In genomic region chr16:4663756-4664465, GRCh38 we compare ENCODE assay signal across 1 cellular context.
TF ChIP-seq lines count a peak whose summit lies in the region.

No MANE protein-coding gene starts in this region.

TF ChIP-seq in HepG2, 621 proteins besides CTCF, POLR2A, EP300 and RAD21 (continued from another document and continues in another):
- TF ChIP-seq, protein P1, sequence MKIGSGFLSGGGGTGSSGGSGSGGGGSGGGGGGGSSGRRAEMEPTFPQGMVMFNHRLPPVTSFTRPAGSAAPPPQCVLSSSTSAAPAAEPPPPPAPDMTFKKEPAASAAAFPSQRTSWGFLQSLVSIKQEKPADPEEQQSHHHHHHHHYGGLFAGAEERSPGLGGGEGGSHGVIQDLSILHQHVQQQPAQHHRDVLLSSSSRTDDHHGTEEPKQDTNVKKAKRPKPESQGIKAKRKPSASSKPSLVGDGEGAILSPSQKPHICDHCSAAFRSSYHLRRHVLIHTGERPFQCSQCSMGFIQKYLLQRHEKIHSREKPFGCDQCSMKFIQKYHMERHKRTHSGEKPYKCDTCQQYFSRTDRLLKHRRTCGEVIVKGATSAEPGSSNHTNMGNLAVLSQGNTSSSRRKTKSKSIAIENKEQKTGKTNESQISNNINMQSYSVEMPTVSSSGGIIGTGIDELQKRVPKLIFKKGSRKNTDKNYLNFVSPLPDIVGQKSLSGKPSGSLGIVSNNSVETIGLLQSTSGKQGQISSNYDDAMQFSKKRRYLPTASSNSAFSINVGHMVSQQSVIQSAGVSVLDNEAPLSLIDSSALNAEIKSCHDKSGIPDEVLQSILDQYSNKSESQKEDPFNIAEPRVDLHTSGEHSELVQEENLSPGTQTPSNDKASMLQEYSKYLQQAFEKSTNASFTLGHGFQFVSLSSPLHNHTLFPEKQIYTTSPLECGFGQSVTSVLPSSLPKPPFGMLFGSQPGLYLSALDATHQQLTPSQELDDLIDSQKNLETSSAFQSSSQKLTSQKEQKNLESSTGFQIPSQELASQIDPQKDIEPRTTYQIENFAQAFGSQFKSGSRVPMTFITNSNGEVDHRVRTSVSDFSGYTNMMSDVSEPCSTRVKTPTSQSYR (CRISPR knock-in tag; IDR thresholded peaks at IDR 0.05; ENCODE audit: borderline replicate concordance): peak; percentile 78
- TF ChIP-seq FOXJ3 (CRISPR knock-in tag; IDR thresholded peaks at IDR 0.05; ENCODE audit: borderline replicate concordance) (peak; percentile 83), LCORL (IDR thresholded peaks at IDR 0.05) (peak; percentile 53; the same call in 1 of the 2 replicates), LCORL (CRISPR knock-in tag; IDR thresholded peaks at IDR 0.05) (peak; percentile 98), SRSF1 (optimal IDR thresholded peaks at IDR 0.05; ENCODE audit: low read depth, low read length) (no peak), ZBTB42 (CRISPR knock-in tag; IDR thresholded peaks at IDR 0.05) (no peak; the same call in 1 of the 2 replicates), MBNL3 (CRISPR knock-in tag; conservative IDR thresholded peaks at IDR 0.05) (no peak), ZNF282 (IDR thresholded peaks at IDR 0.05; ENCODE audit: partially characterized antibody) (no peak), SAFB2 (CRISPR knock-in tag; IDR thresholded peaks at IDR 0.05; ENCODE audit: borderline replicate concordance, low read depth) (0 out of 2 replicates have a peak, but pooled peaks have one; percentile 34), MYC (CRISPR knock-in tag; IDR thresholded peaks at IDR 0.05; ENCODE audit: borderline replicate concordance) (peak; percentile 96), GABPB1 (CRISPR knock-in tag; IDR thresholded peaks at IDR 0.05) (peak; percentile 71), ZNF710 (CRISPR knock-in tag; IDR thresholded peaks at IDR 0.05; ENCODE audit: borderline replicate concordance) (peak; percentile 82), FOSL2 (CRISPR knock-in tag; IDR thresholded peaks at IDR 0.05) (peak; percentile 75), ZNF142 (CRISPR knock-in tag; IDR thresholded peaks at IDR 0.05) (peak; percentile 72; the same call in 1 of the 2 replicates), HNRNPLL (IDR thresholded peaks at IDR 0.05; ENCODE audit: low read depth, low read length, poor library complexity, severe bottlenecking) (peak; percentile 66), NFRKB (IDR thresholded peaks at IDR 0.05) (no peak), ZNF331 (CRISPR knock-in tag; IDR thresholded peaks at IDR 0.05) (peak; percentile 84), E2F2 (CRISPR knock-in tag; IDR thresholded peaks at IDR 0.05; ENCODE audit: borderline replicate concordance) (peak; percentile 59; the same call in 1 of the 2 replicates), MLLT10 (CRISPR knock-in tag; IDR thresholded peaks at IDR 0.05) (no peak), ARNTL (CRISPR knock-in tag; IDR thresholded peaks at IDR 0.05) (peak; percentile 89), JDP2 (CRISPR knock-in tag; IDR thresholded peaks at IDR 0.05; ENCODE audit: borderline replicate concordance) (no peak), ZBTB8A (CRISPR knock-in tag; IDR thresholded peaks at IDR 0.05; ENCODE audit: borderline replicate concordance, low read depth) (no peak; the same call in 1 of the 2 replicates), ZBTB20 (CRISPR knock-in tag; IDR thresholded peaks at IDR 0.05; ENCODE audit: borderline replicate concordance, low read depth) (peak; percentile 95; the same call in 1 of the 2 replicates), MXI1 (IDR thresholded peaks at IDR 0.05; ENCODE audit: borderline replicate concordance, low read depth, low read length) (peak; percentile 88), REL (CRISPR knock-in tag; conservative IDR thresholded peaks at IDR 0.05) (0 out of 2 replicates have a peak, but pooled peaks have one; percentile 22), ZNF879 (CRISPR knock-in tag; IDR thresholded peaks at IDR 0.05) (0 out of 2 replicates have a peak, but pooled peaks have one; percentile 48), SP1 (IDR thresholded peaks at IDR 0.05) (no peak), SP1 (CRISPR knock-in tag; IDR thresholded peaks at IDR 0.05) (peak; percentile 36; the same call in 1 of the 2 replicates), HOXA3 (CRISPR knock-in tag; IDR thresholded peaks at IDR 0.05) (peak; percentile 87), ZFX (CRISPR knock-in tag; IDR thresholded peaks at IDR 0.05; ENCODE audit: low read depth) (peak; percentile 86), POLR2AphosphoS5 (IDR thresholded peaks at IDR 0.05; ENCODE audit: low read depth, low read length) (peak; percentile 49), ZSCAN12 (CRISPR knock-in tag; IDR thresholded peaks at IDR 0.05) (0 out of 2 replicates have a peak, but pooled peaks have one; percentile 52), ZZZ3 (CRISPR knock-in tag; IDR thresholded peaks at IDR 0.05; ENCODE audit: borderline replicate concordance) (no peak)
- TF ChIP-seq, protein P2, sequence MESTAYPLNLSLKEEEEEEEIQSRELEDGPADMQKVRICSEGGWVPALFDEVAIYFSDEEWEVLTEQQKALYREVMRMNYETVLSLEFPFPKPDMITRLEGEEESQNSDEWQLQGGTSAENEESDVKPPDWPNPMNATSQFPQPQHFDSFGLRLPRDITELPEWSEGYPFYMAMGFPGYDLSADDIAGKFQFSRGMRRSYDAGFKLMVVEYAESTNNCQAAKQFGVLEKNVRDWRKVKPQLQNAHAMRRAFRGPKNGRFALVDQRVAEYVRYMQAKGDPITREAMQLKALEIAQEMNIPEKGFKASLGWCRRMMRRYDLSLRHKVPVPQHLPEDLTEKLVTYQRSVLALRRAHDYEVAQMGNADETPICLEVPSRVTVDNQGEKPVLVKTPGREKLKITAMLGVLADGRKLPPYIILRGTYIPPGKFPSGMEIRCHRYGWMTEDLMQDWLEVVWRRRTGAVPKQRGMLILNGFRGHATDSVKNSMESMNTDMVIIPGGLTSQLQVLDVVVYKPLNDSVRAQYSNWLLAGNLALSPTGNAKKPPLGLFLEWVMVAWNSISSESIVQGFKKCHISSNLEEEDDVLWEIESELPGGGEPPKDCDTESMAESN (CRISPR knock-in tag; conservative IDR thresholded peaks at IDR 0.05): peak; percentile 87; the same call in 1 of the 2 replicates
- TF ChIP-seq, protein P3, sequence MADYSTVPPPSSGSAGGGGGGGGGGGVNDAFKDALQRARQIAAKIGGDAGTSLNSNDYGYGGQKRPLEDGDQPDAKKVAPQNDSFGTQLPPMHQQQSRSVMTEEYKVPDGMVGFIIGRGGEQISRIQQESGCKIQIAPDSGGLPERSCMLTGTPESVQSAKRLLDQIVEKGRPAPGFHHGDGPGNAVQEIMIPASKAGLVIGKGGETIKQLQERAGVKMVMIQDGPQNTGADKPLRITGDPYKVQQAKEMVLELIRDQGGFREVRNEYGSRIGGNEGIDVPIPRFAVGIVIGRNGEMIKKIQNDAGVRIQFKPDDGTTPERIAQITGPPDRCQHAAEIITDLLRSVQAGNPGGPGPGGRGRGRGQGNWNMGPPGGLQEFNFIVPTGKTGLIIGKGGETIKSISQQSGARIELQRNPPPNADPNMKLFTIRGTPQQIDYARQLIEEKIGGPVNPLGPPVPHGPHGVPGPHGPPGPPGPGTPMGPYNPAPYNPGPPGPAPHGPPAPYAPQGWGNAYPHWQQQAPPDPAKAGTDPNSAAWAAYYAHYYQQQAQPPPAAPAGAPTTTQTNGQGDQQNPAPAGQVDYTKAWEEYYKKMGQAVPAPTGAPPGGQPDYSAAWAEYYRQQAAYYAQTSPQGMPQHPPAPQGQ (CRISPR knock-in tag; IDR thresholded peaks at IDR 0.05; ENCODE audit: borderline replicate concordance): 0 out of 2 replicates have a peak, but pooled peaks have one; percentile 70
- TF ChIP-seq, protein P4, sequence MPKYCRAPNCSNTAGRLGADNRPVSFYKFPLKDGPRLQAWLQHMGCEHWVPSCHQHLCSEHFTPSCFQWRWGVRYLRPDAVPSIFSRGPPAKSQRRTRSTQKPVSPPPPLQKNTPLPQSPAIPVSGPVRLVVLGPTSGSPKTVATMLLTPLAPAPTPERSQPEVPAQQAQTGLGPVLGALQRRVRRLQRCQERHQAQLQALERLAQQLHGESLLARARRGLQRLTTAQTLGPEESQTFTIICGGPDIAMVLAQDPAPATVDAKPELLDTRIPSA (CRISPR knock-in tag; IDR thresholded peaks at IDR 0.05; ENCODE audit: borderline replicate concordance): peak; percentile 88; the same call in 1 of the 2 replicates
- TF ChIP-seq, protein P5, sequence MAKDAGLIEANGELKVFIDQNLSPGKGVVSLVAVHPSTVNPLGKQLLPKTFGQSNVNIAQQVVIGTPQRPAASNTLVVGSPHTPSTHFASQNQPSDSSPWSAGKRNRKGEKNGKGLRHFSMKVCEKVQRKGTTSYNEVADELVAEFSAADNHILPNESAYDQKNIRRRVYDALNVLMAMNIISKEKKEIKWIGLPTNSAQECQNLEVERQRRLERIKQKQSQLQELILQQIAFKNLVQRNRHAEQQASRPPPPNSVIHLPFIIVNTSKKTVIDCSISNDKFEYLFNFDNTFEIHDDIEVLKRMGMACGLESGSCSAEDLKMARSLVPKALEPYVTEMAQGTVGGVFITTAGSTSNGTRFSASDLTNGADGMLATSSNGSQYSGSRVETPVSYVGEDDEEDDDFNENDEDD (CRISPR knock-in tag; IDR thresholded peaks at IDR 0.05; ENCODE audit: borderline replicate concordance): peak; percentile 86; the same call in 1 of the 2 replicates
- TF ChIP-seq, protein P6, sequence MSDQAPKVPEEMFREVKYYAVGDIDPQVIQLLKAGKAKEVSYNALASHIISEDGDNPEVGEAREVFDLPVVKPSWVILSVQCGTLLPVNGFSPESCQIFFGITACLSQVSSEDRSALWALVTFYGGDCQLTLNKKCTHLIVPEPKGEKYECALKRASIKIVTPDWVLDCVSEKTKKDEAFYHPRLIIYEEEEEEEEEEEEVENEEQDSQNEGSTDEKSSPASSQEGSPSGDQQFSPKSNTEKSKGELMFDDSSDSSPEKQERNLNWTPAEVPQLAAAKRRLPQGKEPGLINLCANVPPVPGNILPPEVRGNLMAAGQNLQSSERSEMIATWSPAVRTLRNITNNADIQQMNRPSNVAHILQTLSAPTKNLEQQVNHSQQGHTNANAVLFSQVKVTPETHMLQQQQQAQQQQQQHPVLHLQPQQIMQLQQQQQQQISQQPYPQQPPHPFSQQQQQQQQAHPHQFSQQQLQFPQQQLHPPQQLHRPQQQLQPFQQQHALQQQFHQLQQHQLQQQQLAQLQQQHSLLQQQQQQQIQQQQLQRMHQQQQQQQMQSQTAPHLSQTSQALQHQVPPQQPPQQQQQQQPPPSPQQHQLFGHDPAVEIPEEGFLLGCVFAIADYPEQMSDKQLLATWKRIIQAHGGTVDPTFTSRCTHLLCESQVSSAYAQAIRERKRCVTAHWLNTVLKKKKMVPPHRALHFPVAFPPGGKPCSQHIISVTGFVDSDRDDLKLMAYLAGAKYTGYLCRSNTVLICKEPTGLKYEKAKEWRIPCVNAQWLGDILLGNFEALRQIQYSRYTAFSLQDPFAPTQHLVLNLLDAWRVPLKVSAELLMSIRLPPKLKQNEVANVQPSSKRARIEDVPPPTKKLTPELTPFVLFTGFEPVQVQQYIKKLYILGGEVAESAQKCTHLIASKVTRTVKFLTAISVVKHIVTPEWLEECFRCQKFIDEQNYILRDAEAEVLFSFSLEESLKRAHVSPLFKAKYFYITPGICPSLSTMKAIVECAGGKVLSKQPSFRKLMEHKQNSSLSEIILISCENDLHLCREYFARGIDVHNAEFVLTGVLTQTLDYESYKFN (CRISPR knock-in tag; conservative IDR thresholded peaks at IDR 0.05): peak; percentile 96
